Comparison of ENCODE assay signal across 2 cellular contexts in the genomic region with DNA sequence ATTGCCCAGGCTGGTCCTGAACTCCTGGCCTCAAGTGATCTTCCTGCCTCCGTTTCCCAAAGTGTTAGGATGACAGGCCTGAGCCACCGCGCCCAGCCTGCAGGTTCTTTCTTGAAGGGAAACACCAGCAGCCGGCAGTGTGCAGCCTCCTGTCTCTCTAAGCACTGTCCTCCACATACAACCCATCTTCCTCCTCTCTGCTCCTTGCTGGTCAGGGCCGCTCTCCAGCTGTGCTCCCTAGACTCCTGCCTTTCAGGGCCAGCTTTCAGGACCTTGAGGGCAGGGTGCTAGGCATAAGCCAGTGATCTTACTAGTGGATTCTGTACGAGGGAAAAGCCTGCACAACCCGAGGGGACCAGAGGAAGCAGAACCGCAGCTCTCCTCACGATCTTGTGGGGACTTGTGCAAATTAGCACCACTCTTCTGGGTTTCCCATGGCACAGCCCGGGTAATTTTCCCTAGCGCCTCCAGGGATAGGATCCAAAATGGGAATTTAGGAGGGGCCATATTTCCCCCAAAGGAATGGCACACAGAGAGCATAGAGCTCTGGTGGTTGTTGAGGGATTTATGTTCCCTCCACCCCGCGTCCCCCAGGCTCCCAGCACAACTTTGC.
TF ChIP-seq lines count a peak whose summit lies in the region.

No MANE protein-coding gene starts in this region.

TF ChIP-seq in A549, 52 proteins besides CTCF, POLR2A, EP300 and RAD21:
- TF ChIP-seq, protein P1, sequence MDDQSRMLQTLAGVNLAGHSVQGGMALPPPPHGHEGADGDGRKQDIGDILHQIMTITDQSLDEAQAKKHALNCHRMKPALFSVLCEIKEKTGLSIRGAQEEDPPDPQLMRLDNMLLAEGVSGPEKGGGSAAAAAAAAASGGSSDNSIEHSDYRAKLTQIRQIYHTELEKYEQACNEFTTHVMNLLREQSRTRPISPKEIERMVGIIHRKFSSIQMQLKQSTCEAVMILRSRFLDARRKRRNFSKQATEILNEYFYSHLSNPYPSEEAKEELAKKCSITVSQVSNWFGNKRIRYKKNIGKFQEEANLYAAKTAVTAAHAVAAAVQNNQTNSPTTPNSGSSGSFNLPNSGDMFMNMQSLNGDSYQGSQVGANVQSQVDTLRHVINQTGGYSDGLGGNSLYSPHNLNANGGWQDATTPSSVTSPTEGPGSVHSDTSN (IDR thresholded peaks at IDR 0.05) = no peak

TF ChIP-seq in HepG2, 621 proteins besides CTCF, POLR2A, EP300 and RAD21:
- no peak for TF ChIP-seq SMAD9 (CRISPR knock-in tag; IDR thresholded peaks at IDR 0.05)
- TF ChIP-seq ATF7-NPFF (CRISPR knock-in tag; IDR thresholded peaks at IDR 0.05; ENCODE audit: low read depth) = no peak
- TF ChIP-seq, protein P2, sequence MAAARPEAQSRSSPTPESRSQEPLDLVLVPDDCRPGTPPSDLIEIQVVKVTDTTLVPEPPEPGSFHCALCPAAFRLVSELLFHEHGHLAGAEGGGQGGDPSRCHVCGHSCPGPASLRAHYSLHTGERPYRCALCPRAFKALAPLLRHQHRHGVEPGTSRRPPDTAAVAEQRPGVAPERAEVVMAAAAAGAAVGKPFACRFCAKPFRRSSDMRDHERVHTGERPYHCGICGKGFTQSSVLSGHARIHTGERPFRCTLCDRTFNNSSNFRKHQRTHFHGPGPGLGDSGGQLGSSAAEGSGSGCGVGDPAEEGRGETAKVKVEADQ (CRISPR knock-in tag; IDR thresholded peaks at IDR 0.05; ENCODE audit: borderline replicate concordance) = no peak
- TF ChIP-seq ZNF530 (CRISPR knock-in tag; IDR thresholded peaks at IDR 0.05; ENCODE audit: low read depth) = no peak
- TF ChIP-seq, protein P3, sequence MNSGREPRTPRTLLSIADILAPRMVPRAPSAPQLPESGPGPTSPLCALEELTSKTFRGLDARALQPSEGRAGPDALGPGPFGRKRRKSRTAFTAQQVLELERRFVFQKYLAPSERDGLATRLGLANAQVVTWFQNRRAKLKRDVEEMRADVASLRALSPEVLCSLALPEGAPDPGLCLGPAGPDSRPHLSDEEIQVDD (CRISPR knock-in tag; IDR thresholded peaks at IDR 0.05; ENCODE audit: borderline replicate concordance) = no peak
- TF ChIP-seq ZNF326 (CRISPR knock-in tag; IDR thresholded peaks at IDR 0.05; ENCODE audit: borderline replicate concordance) = no peak
- TF ChIP-seq FOSL2 (CRISPR knock-in tag; IDR thresholded peaks at IDR 0.05) = no peak
- TF ChIP-seq PAF1 (CRISPR knock-in tag; IDR thresholded peaks at IDR 0.05) = no peak
- no peak for TF ChIP-seq ZNF792 (CRISPR knock-in tag; IDR thresholded peaks at IDR 0.05)
- TF ChIP-seq ZNF451 (CRISPR knock-in tag; IDR thresholded peaks at IDR 0.05) = no peak
- TF ChIP-seq, protein P4, sequence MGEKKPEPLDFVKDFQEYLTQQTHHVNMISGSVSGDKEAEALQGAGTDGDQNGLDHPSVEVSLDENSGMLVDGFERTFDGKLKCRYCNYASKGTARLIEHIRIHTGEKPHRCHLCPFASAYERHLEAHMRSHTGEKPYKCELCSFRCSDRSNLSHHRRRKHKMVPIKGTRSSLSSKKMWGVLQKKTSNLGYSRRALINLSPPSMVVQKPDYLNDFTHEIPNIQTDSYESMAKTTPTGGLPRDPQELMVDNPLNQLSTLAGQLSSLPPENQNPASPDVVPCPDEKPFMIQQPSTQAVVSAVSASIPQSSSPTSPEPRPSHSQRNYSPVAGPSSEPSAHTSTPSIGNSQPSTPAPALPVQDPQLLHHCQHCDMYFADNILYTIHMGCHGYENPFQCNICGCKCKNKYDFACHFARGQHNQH (CRISPR knock-in tag; IDR thresholded peaks at IDR 0.05) = no peak
- TF ChIP-seq ZNF790 (CRISPR knock-in tag; IDR thresholded peaks at IDR 0.05; ENCODE audit: borderline replicate concordance) = no peak
- TF ChIP-seq ZBTB3 (CRISPR knock-in tag; IDR thresholded peaks at IDR 0.05; ENCODE audit: borderline replicate concordance, low read depth) = no peak
